In genomic region chr13:114008964-114009589, GRCh38 we compare ENCODE assay signal across 15 cellular contexts. TPM values are rescaled to one million over a fixed set of nuclear protein-coding genes. Genes with fewer than 3 reads are reported as not detected.
"Had no signal": no experiment of that assay in that cellular context is flagged by ENCODE, and none has a peak within 500 bp of the region (broad histone marks: within the 10 kb centered on the region; RNA-seq: fewer than 3 reads in every experiment).

No MANE protein-coding gene starts in this region.

- FAIRE-seq: colon, endothelial cell of umbilical vein had no signal

- H3K27ac ChIP-seq: heart left ventricle had no signal

- H3K27me3 Mint-ChIP-seq: progenitor cell of endocrine pancreas had no signal

- H3K27me3 ChIP-seq: heart left ventricle had no signal

- H3K9me3 ChIP-seq: heart left ventricle had no signal

- H3K4me3 Mint-ChIP-seq: type B pancreatic cell had no signal

- H3K27ac Mint-ChIP-seq: progenitor cell of endocrine pancreas, type B pancreatic cell had no signal

- ATAC-seq: activated CD4-positive, CD25-positive, alpha-beta regulatory T cell treated with anti-CD3 and anti-CD28 coated beads, Interleukin-2, amount 50 U/mL, for 24 hours; heart left ventricle; sciatic nerve had no signal

- H3K4me1 ChIP-seq: heart left ventricle had no signal

- DNase-seq: activated CD4-positive, alpha-beta T cell treated with anti-CD3 and anti-CD28 coated beads, Interleukin-2, amount 50 U/mL, for 4 hours; activated naive CD4-positive, alpha-beta T cell treated with anti-CD3 and anti-CD28 coated beads, Interleukin-2, amount 50 U/mL, for 16 hours; foreskin melanocyte; islet precursor cell; nucleus accumbens; stimulated activated CD4-positive, alpha-beta T cell treated with anti-CD3 and anti-CD28 coated beads, Interleukin-12 subunit alpha, Interleukin-12 subunit beta, amount 100 ng/mL, for 4 hours; stimulated activated naive CD4-positive, alpha-beta T cell treated with Interleukin-2 at 50 U/mL for 16 hours had no signal

- H3K9me3 Mint-ChIP-seq: type B pancreatic cell had no signal

- H3K4me3 ChIP-seq: heart left ventricle had no signal

RNA-seq across cellular contexts. Expression of gene C13orf46, which starts 35.2 kb away (rescaled TPM):
- total RNA-seq: myocyte had no signal
